19 cellular contexts compared by ENCODE assay signal in genomic region chr17:82678265-82678891, GRCh38. TPM values are rescaled to one million over a fixed set of nuclear protein-coding genes. Genes with fewer than 3 reads are reported as not detected.
DNase-seq lines count a peak whose midpoint lies in the region; ATAC-seq and TF ChIP-seq lines count a peak whose summit lies in the region.
"Had no signal": no experiment of that assay in that cellular context is flagged by ENCODE, and none has a peak within 500 bp of the region (broad histone marks: within the 10 kb centered on the region; RNA-seq: fewer than 3 reads in every experiment).

No MANE protein-coding gene starts in this region.

- intact Hi-C loops in mucosa of descending colon (cut with DNase I, micrococcal nuclease): no loop called here
- intact Hi-C loops in sigmoid colon (cut with DNase I): no loop called here
- intact Hi-C loops in uterus (cut with DNase I; ENCODE audit: low total_unique reads): no loop called here

- H3K4me3 ChIP-seq in BLaER1 treated with 17β-estradiol and CSF1 and Interleukin-3, amounts not matched to agents 10 nM and 100 nM: no peak overlapping the region
- H3K4me3 ChIP-seq in mucosa of descending colon: no peak overlapping the region
- H3K4me3 ChIP-seq in sigmoid colon: no peak overlapping the region
- no peak overlapping the region for H3K4me3 ChIP-seq in uterus
- H3K4me3 ChIP-seq: cardiac muscle cell, GM23248, MG63, tibial artery had no signal

- H3K27me3 ChIP-seq in BLaER1 treated with 17β-estradiol and CSF1 and Interleukin-3, amounts not matched to agents 10 nM and 100 nM: no peaks in the 10 kb centered on the region
- H3K27me3 ChIP-seq in sigmoid colon (no peaks in the 10 kb centered on the region), uterus (no peaks in the 10 kb centered on the region)
- H3K27me3 ChIP-seq: cardiac muscle cell, MG63, tibial artery had no signal

- ATAC-seq in mucosa of descending colon (no peak), GM18505 (IDR thresholded peaks at IDR 0.05; ENCODE audit: unreplicated experiment) (no peak)
- ATAC-seq in activated CD4-positive, CD25-positive, alpha-beta regulatory T cell treated with anti-CD3 and anti-CD28 coated beads, Interleukin-2, amount 50 U/mL, for 24 hours: no peak

- no peak for TF ChIP-seq POLR2A in sigmoid colon (IDR thresholded peaks at IDR 0.05)
- no peak for TF ChIP-seq POLR2A in uterus (IDR thresholded peaks at IDR 0.05)
- TF ChIP-seq POLR2A in GM18505 (IDR thresholded peaks at IDR 0.05; ENCODE audit: borderline replicate concordance, extremely low read depth, insufficient read depth, insufficient read length): no peak

- H4K20me1 ChIP-seq in BLaER1 treated with 17β-estradiol and CSF1 and Interleukin-3, amounts not matched to agents 10 nM and 100 nM: peaks cover 0 to 5% (median 0%) of the 10 kb centered on the region in 11 experiments; a peak in 1 of 22 replicates

- WGBS in sigmoid colon, 2 donors: 81 to 86% methylated on average over 14 of the region's 14 CpGs

- DNase-seq in NAMALWA (ENCODE audit: low spot score): peak; percentile 77
- peak; percentile 47 to 61 for DNase-seq in SHP77 (lab: John Stamatoyannopoulos, UW)
- peak in 2 of 3 donors; percentile 24 to 31 for DNase-seq in mucosa of descending colon
- no peak for DNase-seq in sigmoid colon
- no peak for DNase-seq in uterus
- DNase-seq: activated CD4-positive, alpha-beta T cell treated with anti-CD3 and anti-CD28 coated beads for 48 hours; activated T-cell treated with anti-CD3 and anti-CD28 coated beads, Interleukin-2, amount 50 U/mL, for 24 hours; Caco-2; GM23248; MG63; NCI-H226; stimulated activated CD8-positive, alpha-beta memory T cell treated with anti-CD3 and anti-CD28 coated beads, Interleukin-4, amount 100 ng/mL, for 48 hours; T-helper 2 cell; tibial artery had no signal

- H3K4me2 ChIP-seq in BLaER1 treated with 17β-estradiol and CSF1 and Interleukin-3, amounts not matched to agents 10 nM and 100 nM: peak overlapping the region in 7 of 11 experiments; percentile 2 to 60 (median 37); a peak in 9 of 22 replicates

- H3K9me3 ChIP-seq in BLaER1 treated with 17β-estradiol and CSF1 and Interleukin-3, amounts not matched to agents 10 nM and 100 nM (replicated peaks in 1 of 11): peaks cover 14 to 21% (median 16%) of the 10 kb centered on the region in 11 experiments
- peaks cover 6% of the 10 kb centered on the region for H3K9me3 ChIP-seq in mucosa of descending colon
- peaks cover 0 to 4% (median 0%) of the 10 kb centered on the region in 4 donors for H3K9me3 ChIP-seq in sigmoid colon
- no peaks in the 10 kb centered on the region for H3K9me3 ChIP-seq in uterus

- no peak overlapping the region for H3K9ac ChIP-seq in BLaER1 treated with 17β-estradiol and CSF1 and Interleukin-3, amounts not matched to agents 10 nM and 100 nM
- H3K9ac ChIP-seq: GM23248 had no signal

- no peak for TF ChIP-seq EP300 in sigmoid colon (IDR thresholded peaks at IDR 0.05)

- TF ChIP-seq CTCF in mucosa of descending colon (IDR thresholded peaks at IDR 0.05) (no peak), sigmoid colon (IDR thresholded peaks at IDR 0.05) (no peak), uterus (IDR thresholded peaks at IDR 0.05) (no peak)

- peaks cover 0 to 21% (median 7%) of the 10 kb centered on the region in 10 experiments; a peak in 14 of 20 replicates for H3K4me1 ChIP-seq in BLaER1 treated with 17β-estradiol and CSF1 and Interleukin-3, amounts not matched to agents 10 nM and 100 nM
- peaks cover 19% of the 10 kb centered on the region for H3K4me1 ChIP-seq in mucosa of descending colon (ENCODE audit: low read depth)
- H3K4me1 ChIP-seq in sigmoid colon: no peaks in the 10 kb centered on the region
- no peaks in the 10 kb centered on the region for H3K4me1 ChIP-seq in uterus
- H3K4me1 ChIP-seq: Caco-2 had no signal

- no peak overlapping the region for H3K27ac ChIP-seq in BLaER1 treated with 17β-estradiol and CSF1 and Interleukin-3, amounts not matched to agents 10 nM and 100 nM
- H3K27ac ChIP-seq in sigmoid colon: no peak overlapping the region
- H3K27ac ChIP-seq in uterus: no peak overlapping the region
- H3K27ac ChIP-seq: cardiac muscle cell, GM23248, RWPE1, tibial artery had no signal

- peaks cover 0 to 3% (median 0%) of the 10 kb centered on the region in 11 experiments; a peak in 1 of 22 replicates for H3K36me3 ChIP-seq in BLaER1 treated with 17β-estradiol and CSF1 and Interleukin-3, amounts not matched to agents 10 nM and 100 nM
- H3K36me3 ChIP-seq in mucosa of descending colon (ENCODE audit: low read depth): no peaks in the 10 kb centered on the region
- H3K36me3 ChIP-seq in sigmoid colon: no peaks in the 10 kb centered on the region
- H3K36me3 ChIP-seq in uterus: no peaks in the 10 kb centered on the region
- H3K36me3 ChIP-seq: cardiac muscle cell, MG63, tibial artery had no signal

RNA-seq across cellular contexts. Expression of gene RAB40B, which starts 20.1 kb away (rescaled TPM):
- total RNA-seq in mucosa of descending colon (10 to 100 TPM; 21.0 to 52.4 (median 23.9) TPM), sigmoid colon (10 to 100 TPM; 11.7 to 32.7 (median 21.6) TPM), uterus (10 to 100 TPM in 2 of 4 donors, 1 to 10 TPM in 2; 4.1 to 18.5 (median 11.3) TPM)
- polyA plus RNA-seq in sigmoid colon: 10 to 100 TPM; 14.0 to 26.4 (median 24.0) TPM

RNA-seq across cellular contexts. Expression of gene WDR45B, which starts 30.1 kb away (rescaled TPM):
- 10 to 100 TPM; 69.0 to 76.0 (median 74.4) TPM for total RNA-seq in mucosa of descending colon
- total RNA-seq in sigmoid colon: 10 to 100 TPM; 51.7 to 67.0 (median 66.7) TPM
- 10 to 100 TPM; 62.5 to 70.1 (median 67.5) TPM for polyA plus RNA-seq in sigmoid colon
- 100 to 1,000 TPM in 1 of 4 donors, 10 to 100 TPM in 3; 56.5 to 111 (median 85.4) TPM for total RNA-seq in uterus

RNA-seq across cellular contexts. Expression of gene FN3KRP, which starts 38.1 kb away (rescaled TPM):
- total RNA-seq in mucosa of descending colon (10 to 100 TPM; 30.8 to 36.1 (median 34.8) TPM), sigmoid colon (10 to 100 TPM in 3 of 4 donors, 1 to 10 TPM in 1; 8.1 to 18.0 (median 13.1) TPM), uterus (10 to 100 TPM in 3 of 4 donors, 1 to 10 TPM in 1; 1.2 to 97.6 (median 32.7) TPM)
- 10 to 100 TPM; 27.0 to 36.1 (median 33.5) TPM for polyA plus RNA-seq in sigmoid colon

RNA-seq across cellular contexts. Expression of gene FN3K, which starts 57.0 kb away (rescaled TPM):
- 10 to 100 TPM; 39.4 to 45.5 (median 40.8) TPM for total RNA-seq in mucosa of descending colon
- 10 to 100 TPM in 1 of 4 donors, 1 to 10 TPM in 3; 2.8 to 11.9 (median 6.6) TPM for total RNA-seq in sigmoid colon
- 10 to 100 TPM; 13.2 to 22.2 (median 20.5) TPM for polyA plus RNA-seq in sigmoid colon
- 10 to 100 TPM in 2 of 4 donors, 1 to 10 TPM in 2; 1.8 to 26.3 (median 7.1) TPM for total RNA-seq in uterus

Comparison
In these comparisons a context has a peak if more than half of its experiments do, and no peak if none do; other contexts are left out.
1. DNase-seq: peak in NAMALWA (single experiment), SHP77 (2 of 2) and mucosa of descending colon (2 of 3); none in sigmoid colon (single experiment) and uterus (0 of 2).